In genomic region chr3:98730338-98730737, GRCh38 we compare ENCODE assay signal across 10 cellular contexts. TPM values are rescaled to one million over a fixed set of nuclear protein-coding genes. Genes with fewer than 3 reads are reported as not detected.
DNase-seq lines count a peak whose midpoint lies in the region; ATAC-seq, FAIRE-seq and TF ChIP-seq lines count a peak whose summit lies in the region.
"Had no signal": no experiment of that assay in that cellular context is flagged by ENCODE, and none has a peak within 500 bp of the region (broad histone marks: within the 10 kb centered on the region; RNA-seq: fewer than 3 reads in every experiment).

No MANE protein-coding gene starts in this region.

- no peaks in the 10 kb centered on the region for H3K36me3 Mint-ChIP-seq in neural crest cell (ENCODE audit: low read depth)

- peaks cover 26% of the 10 kb centered on the region for H3K4me1 Mint-ChIP-seq in neural crest cell

- DNase-seq in RPMI8226 (peak; percentile 37), neural crest cell (ENCODE audit: low read depth, low spot score) (no peak), omental fat pad (ENCODE audit: low spot score) (no peak), kidney (no peak), esophagus muscularis mucosa (ENCODE audit: extremely low spot score) (no peak)
- no peak for DNase-seq in stimulated activated CD4-positive, alpha-beta T cell treated with anti-CD3 and anti-CD28 coated beads, Interleukin-4, amount 100 ng/mL, for 1 hour
- DNase-seq: activated CD8-positive, alpha-beta memory T cell treated with anti-CD3 and anti-CD28 coated beads, Interleukin-2, amount 50 U/mL, for 48 hours had no signal

- H3K9me3 ChIP-seq in kidney (ENCODE audit: control insufficient read depth in 1 of 2, low read length in 2 of 2) (no peaks in the 10 kb centered on the region), esophagus muscularis mucosa (no peaks in the 10 kb centered on the region)

- no peak for TF ChIP-seq POLR2A in esophagus muscularis mucosa (IDR thresholded peaks at IDR 0.05; ENCODE audit: low read depth)

- H3K27ac ChIP-seq in kidney (ENCODE audit: low read depth in 2 of 2, low read length in 2 of 2) (no peak overlapping the region), esophagus muscularis mucosa (replicated peaks in 1 of 4) (no peak overlapping the region)

- WGBS in esophagus muscularis mucosa: 77% methylated on average over 1 of the region's 1 CpG

- H3K9me3 Mint-ChIP-seq in neural crest cell: no peaks in the 10 kb centered on the region

- peak overlapping the region; percentile 97 for H3K4me3 Mint-ChIP-seq in neural crest cell

- no peak overlapping the region for H3K27ac Mint-ChIP-seq in neural crest cell (ENCODE audit: unreplicated experiment)

- H3K27me3 ChIP-seq in esophagus muscularis mucosa: no peaks in the 10 kb centered on the region

- no peak overlapping the region for H3K4me3 ChIP-seq in kidney (ENCODE audit: low read length in 2 of 2)
- no peak overlapping the region for H3K4me3 ChIP-seq in esophagus muscularis mucosa

- TF ChIP-seq CTCF in neural crest cell (conservative IDR thresholded peaks at IDR 0.05) (no peak), omental fat pad (IDR thresholded peaks at IDR 0.05) (no peak), kidney (IDR thresholded peaks at IDR 0.05; ENCODE audit: borderline replicate concordance, extremely low read depth, insufficient read depth) (no peak), esophagus muscularis mucosa (IDR thresholded peaks at IDR 0.05) (no peak)

- TF ChIP-seq EP300 in esophagus muscularis mucosa (IDR thresholded peaks at IDR 0.05): no peak

- H3K36me3 ChIP-seq in kidney (ENCODE audit: control insufficient read depth in 1 of 2, insufficient read depth in 2 of 2, low read length in 2 of 2) (no peaks in the 10 kb centered on the region), esophagus muscularis mucosa (no peaks in the 10 kb centered on the region)

- ATAC-seq in GM18519 (IDR thresholded peaks at IDR 0.05; ENCODE audit: low FRiP score, unreplicated experiment) (peak; percentile 51), HG02885 (IDR thresholded peaks at IDR 0.05; ENCODE audit: poor library complexity, unreplicated experiment) (peak; percentile 45), omental fat pad (ENCODE audit: low FRiP score) (no peak)

- peaks cover 6% of the 10 kb centered on the region for H3K27me3 Mint-ChIP-seq in neural crest cell (ENCODE audit: low read depth)

- intact Hi-C loops in kidney (cut with DNase I): no loop called here
- intact Hi-C loops in esophagus muscularis mucosa (cut with DNase I): loop anchor here (10.0 kb wide), 1 partner anchor 136 kb away; the partner anchor contains the start of gene CPOX

- H3K9ac ChIP-seq in kidney (ENCODE audit: low read length in 2 of 2): no peak overlapping the region

- H3K4me1 ChIP-seq in kidney (ENCODE audit: control insufficient read depth in 1 of 2, insufficient read depth in 1 of 2, low read depth in 1 of 2, low read length in 2 of 2): no peaks in the 10 kb centered on the region
- H3K4me1 ChIP-seq in esophagus muscularis mucosa: peaks cover 6 to 27% (median 23%) of the 10 kb centered on the region in 4 donors

- no peak for FAIRE-seq in kidney (lab: Jason Lieb, UNC)
- FAIRE-seq: GM18507 had no signal

RNA-seq across cellular contexts. Expression of gene ST3GAL6, which starts 32.8 kb away (rescaled TPM):
- total RNA-seq in neural crest cell: 16.0 and 17.9 TPM in 2 replicates
- 10 to 100 TPM in 3 of 4 donors, 1 to 10 TPM in 1; 8.5 to 19.4 (median 16.0) TPM for total RNA-seq in omental fat pad
- 10.7 TPM for total RNA-seq in kidney
- 20.8 TPM for polyA plus RNA-seq in kidney (ENCODE audit: insufficient read depth, low read depth, low replicate concordance)
- 10 to 100 TPM in 1 of 4 donors, 1 to 10 TPM in 3; 3.3 to 10.8 (median 4.6) TPM for total RNA-seq in esophagus muscularis mucosa
